In the genomic region with DNA sequence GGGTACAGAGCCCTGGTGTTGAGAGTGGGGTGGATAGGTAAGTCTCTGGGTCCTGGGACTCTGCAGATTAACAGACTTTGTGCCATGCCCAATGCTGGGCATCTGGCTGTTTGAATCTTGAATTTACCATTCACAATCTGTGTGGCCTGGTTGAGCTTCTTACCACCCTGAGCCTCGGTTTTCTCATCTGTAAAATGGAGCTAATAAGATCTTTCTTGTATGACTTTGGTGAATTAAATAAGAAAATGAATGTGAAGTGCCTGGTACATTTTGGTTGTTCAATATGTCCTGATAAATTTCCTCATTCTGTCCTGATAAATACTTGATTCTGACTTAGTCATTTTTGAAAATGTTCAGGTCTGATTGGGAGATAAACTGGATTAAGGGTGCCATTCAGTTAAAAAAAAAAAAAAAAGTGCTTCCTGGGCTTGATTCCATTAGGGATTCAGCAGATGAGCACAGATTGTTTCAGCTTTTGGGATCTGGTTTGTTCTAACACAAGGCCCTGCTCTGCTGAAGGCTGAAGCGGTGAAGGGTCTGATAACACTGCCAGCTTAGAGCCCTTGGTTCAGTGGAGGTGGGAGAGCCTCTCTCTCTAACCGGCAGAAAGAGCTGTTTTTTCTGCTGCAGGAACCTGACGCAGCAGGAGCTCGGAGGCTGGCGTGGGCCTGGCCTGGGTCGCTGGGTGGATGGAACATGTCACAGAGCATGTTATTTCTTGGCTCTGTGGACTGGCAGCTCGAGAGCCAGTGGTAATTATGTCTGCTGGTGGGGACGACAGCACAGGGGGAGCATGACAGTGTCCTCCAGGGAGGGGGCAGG, we compare ENCODE assay signal across 12 cellular contexts. TPM values are rescaled to one million over a fixed set of nuclear protein-coding genes. Genes with fewer than 3 reads are reported as not detected.
DNase-seq lines count a peak whose midpoint lies in the region; ATAC-seq and TF ChIP-seq lines count a peak whose summit lies in the region.
"Had no signal": no experiment of that assay in that cellular context is flagged by ENCODE, and none has a peak within 500 bp of the region (broad histone marks: within the 10 kb centered on the region; RNA-seq: fewer than 3 reads in every experiment).

No MANE protein-coding gene starts in this region.

- H3K9me3 ChIP-seq in right cardiac atrium (ENCODE audit: control insufficient read depth, low read length) (no peaks in the 10 kb centered on the region), stomach smooth muscle (ENCODE audit: control insufficient read depth in 2 of 2, low read length in 2 of 2) (no peaks in the 10 kb centered on the region)

- peaks cover 20 to 30% of the 10 kb centered on the region in 2 donors for H3K36me3 ChIP-seq in stomach smooth muscle (ENCODE audit: control insufficient read depth in 2 of 2, insufficient read depth in 2 of 2, low read length in 2 of 2)

- peaks cover 2% of the 10 kb centered on the region for H3K27me3 Mint-ChIP-seq in brain
- H3K27me3 Mint-ChIP-seq in osteocyte (ENCODE audit: unreplicated experiment), result no peaks in the 10 kb centered on the region
- H3K27me3 Mint-ChIP-seq: activated CD4-positive, alpha-beta memory T cell treated with anti-CD3 and anti-CD28 coated beads for 36 hours had no signal

- DNase-seq in RWPE1 (ENCODE audit: low spot score), result no peak
- DNase-seq in right cardiac atrium, result peak in 1 of 3 donors; percentile 54
- no peak for DNase-seq in osteocyte (ENCODE audit: extremely low spot score, unreplicated experiment)
- no peak for DNase-seq in AML-193 (lab: John Stamatoyannopoulos, UW)
- DNase-seq: activated CD4-positive, alpha-beta memory T cell treated with anti-CD3 and anti-CD28 coated beads for 36 hours; NCI-H1417 treated with DMSO at 0.1 percent for 48 hours; NCI-H345; stimulated activated naive CD4-positive, alpha-beta T cell had no signal

- CTCF ChIA-PET in RWPE1 (lab: Yijun Ruan, JAX), result interaction anchor here (0.6 to 0.7 kb wide), 2 partner anchors 15 to 32 kb away, joined by 3 read pairs; no protein-coding TSS in a partner anchor

- H3K4me1 ChIP-seq in right cardiac atrium (ENCODE audit: control insufficient read depth, insufficient read depth, low read length) (peaks cover 16% of the 10 kb centered on the region), stomach smooth muscle (ENCODE audit: control insufficient read depth, insufficient read depth, low read length) (peaks cover 55% of the 10 kb centered on the region)

- H3K36me3 Mint-ChIP-seq in brain, result peaks cover 25% of the 10 kb centered on the region
- H3K36me3 Mint-ChIP-seq in osteocyte (ENCODE audit: unreplicated experiment), result peaks cover 35% of the 10 kb centered on the region

- H3K4me3 ChIP-seq in right cardiac atrium (ENCODE audit: low read length) (no peak overlapping the region), stomach smooth muscle (ENCODE audit: low read length in 2 of 2) (no peak overlapping the region)
- H3K4me3 ChIP-seq: smooth muscle cell had no signal

- intact Hi-C loops in right cardiac atrium (cut with DNase I), result no loop called here

- no peak for ATAC-seq in right cardiac atrium
- ATAC-seq in GM18511 (IDR thresholded peaks at IDR 0.05; ENCODE audit: unreplicated experiment), result no peak

- H3K9ac ChIP-seq in stomach smooth muscle (ENCODE audit: low read length in 2 of 2), result peak overlapping the region; percentile 44 to 55

- H3K27ac Mint-ChIP-seq in brain (peak overlapping the region; percentile 91 to 96 (median 96)), osteocyte (ENCODE audit: unreplicated experiment) (no peak overlapping the region)
- H3K27ac Mint-ChIP-seq: activated CD4-positive, alpha-beta memory T cell treated with anti-CD3 and anti-CD28 coated beads for 36 hours had no signal

- H3K9me3 Mint-ChIP-seq in brain (peaks cover 0 to 2% (median 0%) of the 10 kb centered on the region in 5 experiments), osteocyte (ENCODE audit: unreplicated experiment) (no peaks in the 10 kb centered on the region)
- H3K9me3 Mint-ChIP-seq: activated CD4-positive, alpha-beta memory T cell treated with anti-CD3 and anti-CD28 coated beads for 36 hours had no signal

- H3K4me1 Mint-ChIP-seq in brain (peaks cover 50% of the 10 kb centered on the region), osteocyte (ENCODE audit: unreplicated experiment) (peaks cover 28% of the 10 kb centered on the region)

- 65% methylated on average over 9 of the region's 9 CpGs for WGBS in right cardiac atrium

- no peaks in the 10 kb centered on the region for H3K27me3 ChIP-seq in right cardiac atrium (ENCODE audit: control insufficient read depth, insufficient read depth)
- no peaks in the 10 kb centered on the region for H3K27me3 ChIP-seq in stomach smooth muscle (ENCODE audit: control insufficient read depth in 1 of 2, insufficient read depth in 2 of 2, low read length in 2 of 2)

- H3K27ac ChIP-seq in RWPE1 (peak overlapping the region; percentile 68), right cardiac atrium (ENCODE audit: low read length) (peak overlapping the region; percentile 63), stomach smooth muscle (ENCODE audit: low read length) (peak overlapping the region; percentile 99)

- H3K4me3 Mint-ChIP-seq in brain (peak overlapping the region in 2 of 5 experiments; percentile 37 to 46), osteocyte (ENCODE audit: unreplicated experiment) (no peak overlapping the region)
- H3K4me3 Mint-ChIP-seq: activated CD4-positive, alpha-beta memory T cell treated with anti-CD3 and anti-CD28 coated beads for 36 hours had no signal

- no peak for TF ChIP-seq CTCF in RWPE1 (conservative IDR thresholded peaks at IDR 0.05; ENCODE audit: low read depth)
- TF ChIP-seq CTCF in brain (conservative IDR thresholded peaks at IDR 0.05), result no peak
- no peak for TF ChIP-seq CTCF in osteocyte (IDR thresholded peaks at IDR 0.05)

- POLR2A ChIA-PET in RWPE1 (lab: Yijun Ruan, JAX; ENCODE audit: low non-redundant PET), result no interaction called here

RNA-seq across cellular contexts. Expression of a gene that starts 59.0 kb away (rescaled TPM):
- 8.8 TPM for polyA plus RNA-seq in brain (ENCODE audit: insufficient read depth, low read depth, low replicate concordance)
- total RNA-seq in right cardiac atrium, result 10 to 100 TPM in 1 of 4 donors, 1 to 10 TPM in 3; 6.4 to 10.1 (median 9.2) TPM
- 6.0 TPM for polyA plus RNA-seq in right cardiac atrium
- 17.8 and 20.0 TPM in 2 replicates for total RNA-seq in osteocyte
